20 cellular contexts compared by ENCODE assay signal in genomic region chr1:8051650-8052049, GRCh38. TPM values are rescaled to one million over a fixed set of nuclear protein-coding genes. Genes with fewer than 3 reads are reported as not detected.
A peak's percentile ranks its signal among the peaks of the same experiment; 100 is the strongest.
DNase-seq lines count a peak whose midpoint lies in the region; ATAC-seq and TF ChIP-seq lines count a peak whose summit lies in the region.
"Had no signal": no experiment of that assay in that cellular context is flagged by ENCODE, and none has a peak within 500 bp of the region (broad histone marks: within the 10 kb centered on the region; RNA-seq: fewer than 3 reads in every experiment).

No MANE protein-coding gene starts in this region.

- peak overlapping the region; percentile 64 for H4K91ac ChIP-seq in IMR-90 (ENCODE audit: insufficient read depth, low read depth, low read length)

- peak overlapping the region; percentile 26 for H3K27ac Mint-ChIP-seq in progenitor cell of endocrine pancreas
- H3K27ac Mint-ChIP-seq in naive thymus-derived CD8-positive, alpha-beta T cell: peak overlapping the region in 1 of 10 donors; percentile 5
- H3K27ac Mint-ChIP-seq: B cell, H9 had no signal

- H2BK15ac ChIP-seq in IMR-90 (ENCODE audit: low read depth, low read length): peak overlapping the region; percentile 21; the same call in 1 of the 3 replicates

- dilution Hi-C loops in IMR-90 (cut with HindIII; ENCODE audit: low sequenced_read_pairs, unreplicated experiment): no loop called here

- peak overlapping the region; percentile 76; the same call in 1 of the 2 replicates for H3K4ac ChIP-seq in IMR-90 (ENCODE audit: low read depth, low read length)

- H3K9me1 ChIP-seq in IMR-90 (ENCODE audit: insufficient read depth, low read length): peaks cover 6% of the 10 kb centered on the region

- intact Hi-C loops in IMR-90 (cut with micrococcal nuclease) (no loop called here), right lobe of liver (cut with DNase I) (no loop called here)

- 0 out of 2 replicates have a peak overlapping the region, but pooled peaks have one; percentile 4 for H3K18ac ChIP-seq in IMR-90 (ENCODE audit: low read depth, low read length)

- no peaks in the 10 kb centered on the region for H3K27me3 ChIP-seq in IMR-90 (ENCODE audit: control insufficient read depth, insufficient read depth, low read length)
- H3K27me3 ChIP-seq in gastroesophageal sphincter: no peaks in the 10 kb centered on the region
- H3K27me3 ChIP-seq in right lobe of liver: no peaks in the 10 kb centered on the region
- peaks cover 9% of the 10 kb centered on the region; the same call in 1 of the 2 replicates for H3K27me3 ChIP-seq in MM.1S (replicated peaks; ENCODE audit: insufficient read depth, low read length)
- H3K27me3 ChIP-seq: MG63, SJSA1 had no signal

- H3K79me1 ChIP-seq in IMR-90 (ENCODE audit: low read depth in 1 of 2, low read length in 2 of 2): no peaks in the 10 kb centered on the region

- TF ChIP-seq RAD21 in IMR-90 (IDR thresholded peaks at IDR 0.05; ENCODE audit: low read length): no peak

- POLR2A ChIA-PET in IMR-90 (lab: Charles Lee; ENCODE audit: unreplicated experiment): no interaction called here
- POLR2A ChIA-PET in naive thymus-derived CD8-positive, alpha-beta T cell (lab: Charles Lee): no interaction called here

- H3K36me3 ChIP-seq in IMR-90 (ENCODE audit: control insufficient read depth, insufficient read depth, low read length) (no peaks in the 10 kb centered on the region), gastroesophageal sphincter (no peaks in the 10 kb centered on the region), right lobe of liver (no peaks in the 10 kb centered on the region), MM.1S (replicated peaks; ENCODE audit: insufficient read depth, low read length) (no peaks in the 10 kb centered on the region)
- H3K36me3 ChIP-seq: MG63, SJSA1 had no signal

- H2AFZ ChIP-seq in IMR-90 (replicated peaks; ENCODE audit: low read length, poor library complexity) (peak overlapping the region; percentile 33), MM.1S (ENCODE audit: low read length) (no peak overlapping the region)
- H2AFZ ChIP-seq: GM23248, PC-9 had no signal

- WGBS in IMR-90 (ENCODE audit: extremely low coverage in 2 of 2, insufficient read length in 1 of 2), 2 experiments: no CpG with 5 or more reads among the region's 4 CpGs
- WGBS in gastroesophageal sphincter (ENCODE audit: low coverage in 1 of 2), 2 donors: 74 to 79% methylated on average over 3 to 4 of the region's 4 CpGs
- WGBS in right lobe of liver (ENCODE audit: insufficient coverage, low coverage, low lambda C conversion rate, missing lambda C conversion rate): 98% methylated on average over 4 of the region's 4 CpGs

- CTCF ChIA-PET in IMR-90 (lab: Yijun Ruan, JAX): interaction anchor here (0.6 kb wide), 1 partner anchor 40 kb away, joined by 4 read pairs; no protein-coding TSS in a partner anchor

- H3F3A ChIP-seq in MM.1S (ENCODE audit: insufficient read depth, low read length): no peaks in the 10 kb centered on the region

- H3K9me3 Mint-ChIP-seq in progenitor cell of endocrine pancreas (ENCODE audit: low read depth): no peaks in the 10 kb centered on the region
- H3K9me3 Mint-ChIP-seq in naive thymus-derived CD8-positive, alpha-beta T cell: no peaks in the 10 kb centered on the region
- H3K9me3 Mint-ChIP-seq: H9 had no signal

- no peaks in the 10 kb centered on the region for H4K20me1 ChIP-seq in IMR-90 (ENCODE audit: insufficient read depth, low read length)
- no peaks in the 10 kb centered on the region for H4K20me1 ChIP-seq in MM.1S (ENCODE audit: insufficient read depth, low read length)

- H2BK20ac ChIP-seq in IMR-90 (ENCODE audit: low read depth, low read length): peak overlapping the region; percentile 25; the same call in 1 of the 2 replicates

- H3K4me2 ChIP-seq in IMR-90 (ENCODE audit: low read depth, low read length) (no peak overlapping the region), MM.1S (ENCODE audit: low read depth, low read length) (no peak overlapping the region)
- H3K4me2 ChIP-seq: PC-9 had no signal

- in situ Hi-C loops in IMR-90 (cut with MboI; ENCODE audit: low sequenced_read_pairs): no loop called here

- H2BK5ac ChIP-seq in IMR-90 (ENCODE audit: low read depth, low read length, poor library complexity, severe bottlenecking): no peak overlapping the region

- no peak overlapping the region for H3K9ac ChIP-seq in IMR-90 (ENCODE audit: low read depth, low read length)
- no peak overlapping the region for H3K9ac ChIP-seq in MM.1S (ENCODE audit: low read length)
- H3K9ac ChIP-seq: GM23248 had no signal

- DNase-seq in IMR-90 (no peak), progenitor cell of endocrine pancreas (ENCODE audit: low spot score, unreplicated experiment) (no peak), right lobe of liver (no peak), MM.1S (no peak)
- DNase-seq in naive thymus-derived CD8-positive, alpha-beta T cell: no peak
- DNase-seq: GM23248, H9, KG1, MG63, NCI-H2029 treated with DMSO at 0.1 percent for 48 hours, NCI-H2227 treated with DMSO at 0.1 percent for 48 hours, NCI-H526 treated with DMSO at 0.1 percent for 48 hours, PC-9, Right ventricle myocardium superior, RPMI8226 had no signal

- no peaks in the 10 kb centered on the region for H3K36me3 Mint-ChIP-seq in progenitor cell of endocrine pancreas (ENCODE audit: insufficient read depth)
- no peaks in the 10 kb centered on the region for H3K36me3 Mint-ChIP-seq in naive thymus-derived CD8-positive, alpha-beta T cell

- 0 out of 2 replicates have a peak overlapping the region, but pooled peaks have one; percentile 69 for H3K14ac ChIP-seq in IMR-90 (replicated peaks; ENCODE audit: low read depth, low read length)

- H2BK120ac ChIP-seq in IMR-90 (ENCODE audit: low read depth, low read length): 0 out of 2 replicates have a peak overlapping the region, but pooled peaks have one; percentile 10

- no peaks in the 10 kb centered on the region for H3K9me2 ChIP-seq in MM.1S (replicated peaks; ENCODE audit: insufficient read depth, low read length)

- no peak overlapping the region for H3K4me3 Mint-ChIP-seq in progenitor cell of endocrine pancreas (ENCODE audit: low read depth)
- no peak overlapping the region for H3K4me3 Mint-ChIP-seq in naive thymus-derived CD8-positive, alpha-beta T cell
- H3K4me3 Mint-ChIP-seq: B cell, H9 had no signal

- peak overlapping the region; percentile 49; the same call in 1 of the 2 replicates for H2AK5ac ChIP-seq in IMR-90 (ENCODE audit: low read depth, low read length)

- peaks cover 6% of the 10 kb centered on the region for H3K4me1 ChIP-seq in IMR-90 (ENCODE audit: control insufficient read depth, insufficient read depth, low read length)
- peaks cover 0 to 52% (median 0%) of the 10 kb centered on the region in 3 donors for H3K4me1 ChIP-seq in gastroesophageal sphincter
- peaks cover 0 to 6% (median 0%) of the 10 kb centered on the region in 4 donors for H3K4me1 ChIP-seq in right lobe of liver
- no peaks in the 10 kb centered on the region for H3K4me1 ChIP-seq in MM.1S (ENCODE audit: low read length)

- H3K27ac ChIP-seq in IMR-90 (ENCODE audit: insufficient read depth, low read length) (no peak overlapping the region), gastroesophageal sphincter (peak overlapping the region in 2 of 4 donors; percentile 14 to 66), right lobe of liver (no peak overlapping the region), MM.1S (ENCODE audit: low read length) (no peak overlapping the region)
- H3K27ac ChIP-seq: C4-2B, GM23248, PC-9, SJSA1 had no signal

- peaks cover 9% of the 10 kb centered on the region for H3K4me1 Mint-ChIP-seq in progenitor cell of endocrine pancreas (ENCODE audit: low read depth)
- H3K4me1 Mint-ChIP-seq in naive thymus-derived CD8-positive, alpha-beta T cell: no peaks in the 10 kb centered on the region
- H3K4me1 Mint-ChIP-seq: B cell, H9 had no signal

- no TSS peak for BruUV-seq in IMR-90 (replicated peaks; lab: Mats Ljungman, UMichigan)

- TF ChIP-seq CTCF in IMR-90 (conservative IDR thresholded peaks at IDR 0.05; ENCODE audit: low read depth, low read length): no peak
- no peak for TF ChIP-seq CTCF in gastroesophageal sphincter (IDR thresholded peaks at IDR 0.05)
- no peak for TF ChIP-seq CTCF in progenitor cell of endocrine pancreas (IDR thresholded peaks at IDR 0.05; ENCODE audit: unreplicated experiment)
- no peak for TF ChIP-seq CTCF in right lobe of liver (IDR thresholded peaks at IDR 0.05)
- no peak for TF ChIP-seq CTCF in MM.1S (IDR thresholded peaks at IDR 0.05; ENCODE audit: low read length)

- H4K8ac ChIP-seq in IMR-90 (ENCODE audit: low read depth in 2 of 2, low read length in 2 of 2): 0 out of 4 replicates have a peak overlapping the region, but pooled peaks of 1 of the 2 experiments have one; percentile 47

- H3K23ac ChIP-seq in IMR-90 (ENCODE audit: low read depth, low read length): peak overlapping the region; percentile 49; the same call in 1 of the 2 replicates

- H3K56ac ChIP-seq in IMR-90 (ENCODE audit: extremely low read depth, insufficient read depth, low read length): no peak overlapping the region

- ATAC-seq in IMR-90 (ENCODE audit: low read depth) (no peak), gastroesophageal sphincter (peak; percentile 17), right lobe of liver (no peak), GM21529 (IDR thresholded peaks at IDR 0.05; ENCODE audit: unreplicated experiment) (no peak)
- ATAC-seq in naive thymus-derived CD8-positive, alpha-beta T cell: no peak

- no peaks in the 10 kb centered on the region for H3K9me3 ChIP-seq in IMR-90 (ENCODE audit: control insufficient read depth, insufficient read depth, low read length)
- no peaks in the 10 kb centered on the region for H3K9me3 ChIP-seq in gastroesophageal sphincter
- H3K9me3 ChIP-seq in right lobe of liver: no peaks in the 10 kb centered on the region
- H3K9me3 ChIP-seq in MM.1S (replicated peaks; ENCODE audit: insufficient read depth, low read length): no peaks in the 10 kb centered on the region
- H3K9me3 ChIP-seq: MG63, SJSA1 had no signal

- no peaks in the 10 kb centered on the region for H3K79me2 ChIP-seq in MM.1S (ENCODE audit: low read length)

- no peaks in the 10 kb centered on the region for H3K27me3 Mint-ChIP-seq in progenitor cell of endocrine pancreas
- H3K27me3 Mint-ChIP-seq in naive thymus-derived CD8-positive, alpha-beta T cell: peaks cover 1 to 7% (median 5%) of the 10 kb centered on the region in 5 donors

- no peak overlapping the region for H2AK9ac ChIP-seq in IMR-90 (replicated peaks; ENCODE audit: low read depth, low read length, poor library complexity)

- no peak overlapping the region; the same call in 1 of the 2 replicates for H4K5ac ChIP-seq in IMR-90 (ENCODE audit: low read depth, low read length)

- TF ChIP-seq POLR2A in IMR-90 (IDR thresholded peaks at IDR 0.05; ENCODE audit: low read depth, low read length) (no peak), gastroesophageal sphincter (IDR thresholded peaks at IDR 0.05) (no peak), right lobe of liver (IDR thresholded peaks at IDR 0.05) (no peak)

- TF ChIP-seq EP300 in gastroesophageal sphincter (IDR thresholded peaks at IDR 0.05): no peak

- H3K4me3 ChIP-seq in IMR-90 (ENCODE audit: insufficient read depth, low read depth, low read length): no peak overlapping the region
- H3K4me3 ChIP-seq in gastroesophageal sphincter: no peak overlapping the region
- no peak overlapping the region for H3K4me3 ChIP-seq in right lobe of liver
- no peak overlapping the region for H3K4me3 ChIP-seq in MM.1S (ENCODE audit: low read length)
- H3K4me3 ChIP-seq: GM23248, MG63, PC-9, SJSA1 had no signal

RNA-seq across cellular contexts. Expression of gene ERRFI1, which starts 25.5 kb away (rescaled TPM):
- total RNA-seq in IMR-90 (2012; rRNA removed) (101 and 106 TPM in 2 replicates), gastroesophageal sphincter (100 to 1,000 TPM; 344 to 570 (median 393) TPM), progenitor cell of endocrine pancreas (138 and 139 TPM in 2 replicates), right lobe of liver (100 to 1,000 TPM; 109 to 539 (median 214) TPM)
- 102 and 145 TPM in 2 replicates for polyA plus RNA-seq in IMR-90 (2012; rRNA removed)
- polyA plus RNA-seq in IMR-90 (2012; cell fraction: cytosol; rRNA removed): 66.7 and 88.3 TPM in 2 replicates
- polyA plus RNA-seq in IMR-90 (2012; cell fraction: nucleus; rRNA removed; ENCODE audit: low replicate concordance): 50.7 and 405 TPM in 2 replicates
- total RNA-seq in naive thymus-derived CD8-positive, alpha-beta T cell: 1 to 10 TPM; 1.0 to 2.1 TPM
- under 1 TPM in 2 of 3 donors, not detected in 1; 0.28 to 0.42 TPM for polyA plus RNA-seq in naive thymus-derived CD8-positive, alpha-beta T cell

Comparison
In these comparisons a context has a peak if more than half of its experiments do, and no peak if none do; other contexts are left out.
1. RNA of gene ERRFI1, which starts 25.5 kb away (total RNA-seq): 344 to 570 TPM in gastroesophageal sphincter, 109 to 539 TPM in right lobe of liver, 138 to 139 TPM in progenitor cell of endocrine pancreas and 101 to 106 TPM in IMR-90; 1.0 to 2.1 TPM in naive thymus-derived CD8-positive, alpha-beta T cell; every median in the first group is over 10 times any median in the second.